Comparison of ENCODE assay signal across 8 cellular contexts in the genomic region with DNA sequence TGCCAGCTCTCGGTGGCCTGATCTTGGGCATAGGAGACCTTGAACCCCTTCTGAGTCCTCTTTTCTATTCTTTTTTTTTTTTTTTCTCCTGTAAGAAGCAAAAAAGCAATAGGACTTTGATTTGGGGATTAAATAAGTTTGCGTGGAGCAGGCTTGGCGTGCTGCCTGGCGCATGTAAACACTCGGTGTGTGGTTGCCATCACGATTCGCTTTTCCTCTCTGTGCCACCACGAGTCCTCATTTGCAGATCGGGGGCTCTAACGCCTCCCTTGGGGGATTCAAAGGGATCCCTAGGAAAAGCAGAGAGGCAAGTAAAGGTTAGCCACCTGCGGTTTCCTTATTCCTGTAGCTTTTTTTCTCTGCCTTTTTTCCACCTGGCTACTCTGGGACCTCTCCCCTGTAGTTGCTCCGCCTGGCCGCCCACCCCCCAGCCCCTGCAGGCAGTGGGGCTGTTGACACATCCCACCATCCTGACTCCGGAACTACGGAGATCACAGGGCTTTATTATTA. TPM values are rescaled to one million over a fixed set of nuclear protein-coding genes. Genes with fewer than 3 reads are reported as not detected.
A peak's percentile ranks its signal among the peaks of the same experiment; 100 is the strongest.
DNase-seq lines count a peak whose midpoint lies in the region; ATAC-seq, FAIRE-seq and TF ChIP-seq lines count a peak whose summit lies in the region.

No MANE protein-coding gene starts in this region.

- ATAC-seq in upper lobe of left lung (ENCODE audit: low FRiP score in 2 of 2) = no peak
- no peak for ATAC-seq in GM19324 (IDR thresholded peaks at IDR 0.05; ENCODE audit: low FRiP score, unreplicated experiment)

- intact Hi-C loops in cardiac septum (cut with DNase I) (no loop called here), endothelial cell of umbilical vein (cut with micrococcal nuclease) (no loop called here)

- H3K4me3 ChIP-seq in cardiac muscle cell (peak overlapping the region; percentile 85), endothelial cell of umbilical vein (replicated peaks in 1 of 3; ENCODE audit: insufficient read depth in 1 of 3, low read depth in 1 of 3, low read length in 3 of 3) (peak overlapping the region; percentile 82 to 90 (median 82)), upper lobe of left lung (peak overlapping the region; percentile 74 to 100 (median 86))

- POLR2A ChIA-PET in endothelial cell of umbilical vein (lab: Charles Lee) = no interaction called here

- peaks cover 13% of the 10 kb centered on the region for H3K4me1 ChIP-seq in cardiac muscle cell (ENCODE audit: low read depth)
- H3K4me1 ChIP-seq in endothelial cell of umbilical vein (ENCODE audit: control insufficient read depth, extremely low read depth, insufficient read depth, low read length) = peaks cover 28% of the 10 kb centered on the region
- peaks cover 68 to 79% (median 73%) of the 10 kb centered on the region in 4 donors for H3K4me1 ChIP-seq in upper lobe of left lung

- 2 to 3% methylated on average over 15 of the region's 15 CpGs for WGBS in upper lobe of left lung, 2 donors

- dilution Hi-C loops in endothelial cell of umbilical vein (cut with MboI; ENCODE audit: extremely low pct_ligation_motif_present, low sequenced_read_pairs) = no loop called here

- H2AFZ ChIP-seq in endothelial cell of umbilical vein (ENCODE audit: low read depth, low read length) = no peak overlapping the region

- no TSS peak for BruUV-seq in endothelial cell of umbilical vein (replicated peaks; lab: Mats Ljungman, UMichigan)

- H3K27me3 ChIP-seq in cardiac muscle cell (no peaks in the 10 kb centered on the region), endothelial cell of umbilical vein (ENCODE audit: control insufficient read depth in 2 of 2, insufficient read depth in 2 of 2, low read length in 2 of 2) (no peaks in the 10 kb centered on the region), upper lobe of left lung (no peaks in the 10 kb centered on the region)

- H3K79me2 ChIP-seq in endothelial cell of umbilical vein (ENCODE audit: control insufficient read depth, insufficient read depth, low read length) = peaks cover 96% of the 10 kb centered on the region

- H3K4me2 ChIP-seq in endothelial cell of umbilical vein (ENCODE audit: insufficient read depth, low read length) = peak overlapping the region; percentile 76

- no peak for FAIRE-seq in endothelial cell of umbilical vein (lab: Jason Lieb, UNC)

- H3K27ac ChIP-seq in cardiac muscle cell (peak overlapping the region; percentile 97), VCaP (peak overlapping the region; percentile 93), endothelial cell of umbilical vein (ENCODE audit: insufficient read depth, low read depth, low read length) (peak overlapping the region; percentile 59), upper lobe of left lung (peak overlapping the region; percentile 89 to 98 (median 96))

- no peak for TF ChIP-seq POLR2A in endothelial cell of umbilical vein (IDR thresholded peaks at IDR 0.05; ENCODE audit: low read depth, low read length)
- TF ChIP-seq POLR2A in upper lobe of left lung (IDR thresholded peaks at IDR 0.05) = no peak

- TF ChIP-seq CTCF in cardiac muscle cell (IDR thresholded peaks at IDR 0.05; ENCODE audit: low read depth, low read length) (no peak), VCaP (conservative IDR thresholded peaks at IDR 0.05) (no peak), endothelial cell of umbilical vein (IDR thresholded peaks at IDR 0.05; ENCODE audit: extremely low read depth in 1 of 2, insufficient read depth in 1 of 2, low read depth in 1 of 2, low read length in 2 of 2) (no peak), upper lobe of left lung (IDR thresholded peaks at IDR 0.05) (no peak)

- no peaks in the 10 kb centered on the region for H3K9me1 ChIP-seq in endothelial cell of umbilical vein (replicated peaks; ENCODE audit: control insufficient read depth, extremely low read depth, insufficient read depth, low read length)

- no peak for TF ChIP-seq EP300 in upper lobe of left lung (IDR thresholded peaks at IDR 0.05)

- no peaks in the 10 kb centered on the region for H4K20me1 ChIP-seq in endothelial cell of umbilical vein (replicated peaks; ENCODE audit: control insufficient read depth, extremely low read depth, insufficient read depth, low read length)

- H3K36me3 ChIP-seq in cardiac muscle cell (peaks cover 30% of the 10 kb centered on the region), endothelial cell of umbilical vein (ENCODE audit: control insufficient read depth in 2 of 2, extremely low read depth in 1 of 2, insufficient read depth in 2 of 2, low read length in 2 of 2) (peaks cover 19 to 22% of the 10 kb centered on the region in 2 experiments), upper lobe of left lung (peaks cover 6 to 57% (median 26%) of the 10 kb centered on the region in 4 donors)

- H3K9me3 ChIP-seq in cardiac muscle cell (ENCODE audit: low read depth) = no peaks in the 10 kb centered on the region
- no peaks in the 10 kb centered on the region for H3K9me3 ChIP-seq in endothelial cell of umbilical vein (replicated peaks; ENCODE audit: control insufficient read depth, insufficient read depth, low read length)
- no peaks in the 10 kb centered on the region for H3K9me3 ChIP-seq in upper lobe of left lung

- H3K9ac ChIP-seq in endothelial cell of umbilical vein (replicated peaks; ENCODE audit: extremely low read depth, insufficient read depth, low read length) = peak overlapping the region; percentile 90

- DNase-seq in cardiac muscle cell (ENCODE audit: low read depth in 1 of 2, low spot score in 1 of 2) (peak; percentile 42 to 53), cardiac septum (ENCODE audit: low spot score) (no peak), endothelial cell of umbilical vein (ENCODE audit: low read depth, low spot score) (peak; percentile 59), mucosa of gallbladder (ENCODE audit: low spot score) (peak; percentile 51), upper lobe of left lung (peak in 1 of 2 donors; percentile 39)
- no peak for DNase-seq in effector CD8-positive, alpha-beta T cell (lab: John Stamatoyannopoulos, UW)

- CTCF ChIA-PET in endothelial cell of umbilical vein (lab: Charles Lee) = interaction anchor here (0.6 kb wide), 1 partner anchor 107 kb away, joined by 3 read pairs; no protein-coding TSS in a partner anchor

RNA-seq across cellular contexts. Expression of gene SAFB, which starts 1.3 kb away (rescaled TPM):
- 79.5 and 108 TPM in 2 replicates for total RNA-seq in cardiac muscle cell
- 127 and 161 TPM in 2 replicates for polyA plus RNA-seq in cardiac muscle cell
- 67.4 TPM for total RNA-seq in cardiac septum
- total RNA-seq in endothelial cell of umbilical vein = 96.8 and 109 TPM in 2 replicates
- polyA plus RNA-seq in endothelial cell of umbilical vein = 33.1 and 44.7 TPM in 2 replicates
- polyA plus RNA-seq in endothelial cell of umbilical vein (2011; cell fraction: cytosol; rRNA removed) = 31.5 and 40.6 TPM in 2 replicates
- polyA plus RNA-seq in endothelial cell of umbilical vein (2011; cell fraction: nucleus; rRNA removed) = 116 and 141 TPM in 2 replicates
- polyA plus RNA-seq in endothelial cell of umbilical vein (2012) = 54.6 and 55.5 TPM in 2 replicates
- polyA minus RNA-seq in endothelial cell of umbilical vein = 24.8 and 35.7 TPM in 2 replicates
- 58.3 TPM for polyA minus RNA-seq in endothelial cell of umbilical vein (2011; cell fraction: cytosol; rRNA and poly(A)+ RNA removed)
- polyA minus RNA-seq in endothelial cell of umbilical vein (2011; cell fraction: nucleus; rRNA and poly(A)+ RNA removed) = 53.7 and 68.8 TPM in 2 replicates
- 92.9 TPM for total RNA-seq in mucosa of gallbladder
- total RNA-seq in upper lobe of left lung = 100 to 1,000 TPM in 3 of 6 donors, 10 to 100 TPM in 3; 66.4 to 524 (median 113) TPM

RNA-seq across cellular contexts. Expression of gene SAFB2, which starts 1.6 kb away (rescaled TPM):
- total RNA-seq in cardiac muscle cell = 36.3 and 55.5 TPM in 2 replicates
- 66.3 and 71.8 TPM in 2 replicates for polyA plus RNA-seq in cardiac muscle cell
- 48.6 TPM for total RNA-seq in cardiac septum
- 83.7 and 85.9 TPM in 2 replicates for total RNA-seq in endothelial cell of umbilical vein
- 24.6 and 31.5 TPM in 2 replicates for polyA plus RNA-seq in endothelial cell of umbilical vein
- 19.1 and 22.1 TPM in 2 replicates for polyA plus RNA-seq in endothelial cell of umbilical vein (2011; cell fraction: cytosol; rRNA removed)
- polyA plus RNA-seq in endothelial cell of umbilical vein (2011; cell fraction: nucleus; rRNA removed) = 136 and 142 TPM in 2 replicates
- polyA plus RNA-seq in endothelial cell of umbilical vein (2012) = 36.6 and 49.6 TPM in 2 replicates
- polyA minus RNA-seq in endothelial cell of umbilical vein = 39.3 and 40.2 TPM in 2 replicates
- 21.5 TPM for polyA minus RNA-seq in endothelial cell of umbilical vein (2011; cell fraction: cytosol; rRNA and poly(A)+ RNA removed)
- 74.8 and 80.5 TPM in 2 replicates for polyA minus RNA-seq in endothelial cell of umbilical vein (2011; cell fraction: nucleus; rRNA and poly(A)+ RNA removed)
- 127 TPM for total RNA-seq in mucosa of gallbladder
- 100 to 1,000 TPM in 2 of 6 donors, 10 to 100 TPM in 4; 41.8 to 273 (median 94.5) TPM for total RNA-seq in upper lobe of left lung

RNA-seq across cellular contexts. Expression of gene MICOS13, which starts 56.1 kb away (rescaled TPM):
- 59.1 and 90.7 TPM in 2 replicates for total RNA-seq in cardiac muscle cell
- 134 and 173 TPM in 2 replicates for polyA plus RNA-seq in cardiac muscle cell
- total RNA-seq in cardiac septum = 143 TPM
- total RNA-seq in endothelial cell of umbilical vein = 53.0 and 55.3 TPM in 2 replicates
- polyA plus RNA-seq in endothelial cell of umbilical vein = 86.1 and 115 TPM in 2 replicates
- 38.6 and 56.1 TPM in 2 replicates for polyA plus RNA-seq in endothelial cell of umbilical vein (2011; cell fraction: cytosol; rRNA removed)
- 12.5 and 16.9 TPM in 2 replicates for polyA plus RNA-seq in endothelial cell of umbilical vein (2011; cell fraction: nucleus; rRNA removed)
- polyA plus RNA-seq in endothelial cell of umbilical vein (2012) = 41.0 and 68.2 TPM in 2 replicates
- 11.8 and 15.2 TPM in 2 replicates for polyA minus RNA-seq in endothelial cell of umbilical vein
- polyA minus RNA-seq in endothelial cell of umbilical vein (2011; cell fraction: cytosol; rRNA and poly(A)+ RNA removed) = 14.3 TPM
- 2.9 and 4.7 TPM in 2 replicates for polyA minus RNA-seq in endothelial cell of umbilical vein (2011; cell fraction: nucleus; rRNA and poly(A)+ RNA removed)
- 62.6 TPM for total RNA-seq in mucosa of gallbladder
- 10 to 100 TPM; 19.1 to 63.2 (median 34.2) TPM for total RNA-seq in upper lobe of left lung

RNA-seq across cellular contexts. Expression of gene TINCR, which starts 56.5 kb away (rescaled TPM):
- total RNA-seq in cardiac muscle cell (1.3 and 2.4 TPM in 2 replicates), cardiac septum (0.16 TPM), endothelial cell of umbilical vein (not detected in 2 replicates), mucosa of gallbladder (0.20 TPM), upper lobe of left lung (10 to 100 TPM in 1 of 6 donors, 1 to 10 TPM in 5; 3.1 to 12.8 (median 4.3) TPM)
- polyA plus RNA-seq in cardiac muscle cell (1.9 and 3.7 TPM in 2 replicates), endothelial cell of umbilical vein (0.01 TPM in 1 of 2 replicates, not detected in the other)
- 0.03 TPM in 2 replicates for polyA plus RNA-seq in endothelial cell of umbilical vein (2011; cell fraction: cytosol; rRNA removed)
- polyA plus RNA-seq in endothelial cell of umbilical vein (2011; cell fraction: nucleus; rRNA removed) = 0.07 and 0.22 TPM in 2 replicates
- polyA plus RNA-seq in endothelial cell of umbilical vein (2012) = 0.11 and 0.55 TPM in 2 replicates
- not detected in 2 replicates for polyA minus RNA-seq in endothelial cell of umbilical vein
- polyA minus RNA-seq in endothelial cell of umbilical vein (2011; cell fraction: cytosol; rRNA and poly(A)+ RNA removed) = 3.8 TPM
- polyA minus RNA-seq in endothelial cell of umbilical vein (2011; cell fraction: nucleus; rRNA and poly(A)+ RNA removed) = not detected in 2 replicates

RNA-seq across cellular contexts. Expression of gene HSD11B1L, which starts 56.6 kb away (rescaled TPM):
- 62.5 and 80.5 TPM in 2 replicates for total RNA-seq in cardiac muscle cell
- 60.1 and 61.9 TPM in 2 replicates for polyA plus RNA-seq in cardiac muscle cell
- total RNA-seq in cardiac septum = 4.3 TPM
- total RNA-seq in endothelial cell of umbilical vein = 4.4 and 5.0 TPM in 2 replicates
- polyA plus RNA-seq in endothelial cell of umbilical vein = 9.1 and 10.2 TPM in 2 replicates
- polyA plus RNA-seq in endothelial cell of umbilical vein (2011; cell fraction: cytosol; rRNA removed) = 4.9 and 6.1 TPM in 2 replicates
- polyA plus RNA-seq in endothelial cell of umbilical vein (2011; cell fraction: nucleus; rRNA removed) = 4.1 and 4.4 TPM in 2 replicates
- polyA plus RNA-seq in endothelial cell of umbilical vein (2012) = 4.2 and 11.2 TPM in 2 replicates
- 2.0 and 2.1 TPM in 2 replicates for polyA minus RNA-seq in endothelial cell of umbilical vein
- polyA minus RNA-seq in endothelial cell of umbilical vein (2011; cell fraction: cytosol; rRNA and poly(A)+ RNA removed) = not detected
- polyA minus RNA-seq in endothelial cell of umbilical vein (2011; cell fraction: nucleus; rRNA and poly(A)+ RNA removed) = 2.3 TPM in 1 of 2 replicates, not detected in the other
- total RNA-seq in mucosa of gallbladder = 15.7 TPM
- total RNA-seq in upper lobe of left lung = 10 to 100 TPM in 4 of 6 donors, 1 to 10 TPM in 2; 4.5 to 26.5 (median 16.7) TPM

Comparison
In these comparisons a context has a peak if more than half of its experiments do, and no peak if none do; other contexts are left out.
1. DNase-seq: peak in cardiac muscle cell (2 of 2), endothelial cell of umbilical vein (single experiment) and mucosa of gallbladder (single experiment); none in cardiac septum (single experiment) and effector CD8-positive, alpha-beta T cell (single experiment).
2. Peak in every context shown above with its lines, with median percentiles within 50 percentile points of each other: H3K27ac ChIP-seq and H3K4me3 ChIP-seq.